Comparison of ENCODE assay signal across 16 cellular contexts in genomic region chr2:66888791-66889631, GRCh38.
DNase-seq lines count a peak whose midpoint lies in the region; ATAC-seq, FAIRE-seq and TF ChIP-seq lines count a peak whose summit lies in the region.
"Had no signal": no experiment of that assay in that cellular context is flagged by ENCODE, and none has a peak within 500 bp of the region (broad histone marks: within the 10 kb centered on the region; RNA-seq: fewer than 3 reads in every experiment).

No MANE protein-coding gene starts in this region.

- intact Hi-C loops in Right ventricle myocardium superior (cut with DNase I), result no loop called here
- intact Hi-C loops in cardiac septum (cut with DNase I), result no loop called here

- DNase-seq in Right ventricle myocardium superior, result no peak
- DNase-seq in cardiac septum (ENCODE audit: low spot score), result no peak
- peak; percentile 19 for DNase-seq in bronchial epithelial cell (ENCODE audit: low read depth)
- no peak for DNase-seq in lung (ENCODE audit: low spot score)
- DNase-seq in tibial nerve (ENCODE audit: low spot score in 2 of 2), result no peak
- DNase-seq in hepatic stellate cell (ENCODE audit: low spot score), result no peak
- no peak for DNase-seq in NCI-H1930 (lab: John Stamatoyannopoulos, UW)
- no peak for DNase-seq in GM12891 (ENCODE audit: insufficient read length, low spot score)
- DNase-seq: Kasumi-1; natural killer cell; NCI-H510A; stimulated activated CD4-positive, alpha-beta T cell treated with anti-CD3 and anti-CD28 coated beads, Interleukin-4, amount 100 ng/mL, for 1 hour; T-helper 1 cell had no signal

- ATAC-seq in Right ventricle myocardium superior (ENCODE audit: poor library complexity) (peak; percentile 51), lung (ENCODE audit: insufficient read depth, low FRiP score) (peak; percentile 58)
- ATAC-seq: A549, natural killer cell had no signal

- H3K4me1 ChIP-seq in lung (ENCODE audit: control insufficient read depth in 2 of 2, insufficient read depth in 2 of 2, low read length in 2 of 2) (no peaks in the 10 kb centered on the region), tibial nerve (no peaks in the 10 kb centered on the region)
- H3K4me1 ChIP-seq: A549, ascending aorta, suprapubic skin had no signal

- H3K27me3 ChIP-seq in bronchial epithelial cell (ENCODE audit: control insufficient read depth, insufficient read depth, low read length) (peaks cover 2% of the 10 kb centered on the region), lung (ENCODE audit: control insufficient read depth, insufficient read depth) (no peaks in the 10 kb centered on the region), tibial nerve (no peaks in the 10 kb centered on the region)
- H3K27me3 ChIP-seq: ascending aorta, suprapubic skin had no signal

- H3K4me3 ChIP-seq in bronchial epithelial cell (ENCODE audit: low read depth, low read length) (no peak overlapping the region), lung (no peak overlapping the region), tibial nerve (no peak overlapping the region)
- H3K4me3 ChIP-seq: A549, ascending aorta, suprapubic skin had no signal

- TF ChIP-seq POLR2A in tibial nerve (IDR thresholded peaks at IDR 0.05) (no peak), GM12891 (IDR thresholded peaks at IDR 0.05; ENCODE audit: low read depth, low read length) (no peak)

- H3K9me3 ChIP-seq in lung (ENCODE audit: control insufficient read depth in 2 of 2, insufficient read depth in 1 of 2, low read length in 1 of 2) (peaks cover 3 to 4% of the 10 kb centered on the region in 2 donors), tibial nerve (peaks cover 0 to 5% (median 0%) of the 10 kb centered on the region in 4 donors)
- H3K9me3 ChIP-seq: suprapubic skin had no signal

- TF ChIP-seq EP300 in tibial nerve (IDR thresholded peaks at IDR 0.05), result no peak

- WGBS in lung, 2 donors, result 73 to 79% methylated on average over 6 of the region's 6 CpGs
- 40 to 47% methylated on average over 6 of the region's 6 CpGs for WGBS in tibial nerve, 2 donors

- FAIRE-seq in bronchial epithelial cell (lab: Jason Lieb, UNC), result no peak
- FAIRE-seq in GM12891 (lab: Jason Lieb, UNC), result no peak
- FAIRE-seq: A549 had no signal

- TF ChIP-seq CTCF in bronchial epithelial cell (IDR thresholded peaks at IDR 0.05; ENCODE audit: insufficient read depth, low read length, severe bottlenecking) (no peak), lung (IDR thresholded peaks at IDR 0.05; ENCODE audit: control extremely low read depth, extremely low read depth) (no peak), tibial nerve (IDR thresholded peaks at IDR 0.05) (no peak)

- H3K36me3 ChIP-seq in bronchial epithelial cell (ENCODE audit: control insufficient read depth, insufficient read depth, low read length) (no peaks in the 10 kb centered on the region), lung (ENCODE audit: control insufficient read depth in 2 of 2, insufficient read depth in 2 of 2, low read length in 2 of 2) (no peaks in the 10 kb centered on the region), tibial nerve (no peaks in the 10 kb centered on the region)
- H3K36me3 ChIP-seq: ascending aorta, suprapubic skin had no signal

- H3K27ac ChIP-seq in lung (ENCODE audit: low read depth in 1 of 2, low read length in 1 of 2) (no peak overlapping the region), tibial nerve (peak overlapping the region in 2 of 4 donors; percentile 16 to 28)
- H3K27ac ChIP-seq: A549, ascending aorta, suprapubic skin had no signal

TF ChIP-seq in GM12891, 5 proteins besides CTCF, POLR2A, EP300 and RAD21:
- TF ChIP-seq POU2F2 (IDR thresholded peaks at IDR 0.05; ENCODE audit: low read depth, low read length) (no peak), PAX5 (IDR thresholded peaks at IDR 0.05; ENCODE audit: insufficient read depth, low read length, severe bottlenecking) (no peak), POLR2AphosphoS5 (IDR thresholded peaks at IDR 0.05; ENCODE audit: low read depth, low read length) (no peak), TAF1 (IDR thresholded peaks at IDR 0.05; ENCODE audit: low read depth, low read length) (no peak), SPI1 (IDR thresholded peaks at IDR 0.05; ENCODE audit: low read depth, low read length) (no peak)
